8 cellular contexts compared by ENCODE assay signal in genomic region chr2:158464426-158465281, GRCh38. TPM values are rescaled to one million over a fixed set of nuclear protein-coding genes. Genes with fewer than 3 reads are reported as not detected.
DNase-seq lines count a peak whose midpoint lies in the region; ATAC-seq and TF ChIP-seq lines count a peak whose summit lies in the region.

No MANE protein-coding gene starts in this region.

- intact Hi-C loops in lower lobe of right lung (cut with DNase I), result no loop called here

- H3K9me3 Mint-ChIP-seq in WTC11, result no peaks in the 10 kb centered on the region; the same call in 1 of the 2 replicates

- no peak overlapping the region for H3K4me3 ChIP-seq in lower lobe of right lung

- H3K27me3 ChIP-seq in lower lobe of right lung (ENCODE audit: low read depth), result no peaks in the 10 kb centered on the region

- ATAC-seq in GM19438 (IDR thresholded peaks at IDR 0.05; ENCODE audit: low read depth, unreplicated experiment) (peak; percentile 64), HG03520 (IDR thresholded peaks at IDR 0.05; ENCODE audit: unreplicated experiment) (peak; percentile 75), WTC11 (peak; percentile 84), lower lobe of right lung (peak in 1 of 2 donors; percentile 40), HG03460 (IDR thresholded peaks at IDR 0.05; ENCODE audit: unreplicated experiment) (no peak)

- POLR2A ChIA-PET in WTC11 (lab: Charles Lee), result no interaction called here

- no peak overlapping the region for H3K27ac Mint-ChIP-seq in WTC11

- DNase-seq in EL (peak; percentile 17), WTC11 (ENCODE audit: low spot score) (no peak), lower lobe of right lung (no peak), NCI-H1092 (lab: John Stamatoyannopoulos, UW) (no peak)
- no peak for DNase-seq in stimulated activated CD4-positive, alpha-beta T cell treated with anti-CD3 and anti-CD28 coated beads, Interleukin-4, amount 100 ng/mL, for 4 hours

- H3K27ac ChIP-seq in lower lobe of right lung, result no peak overlapping the region

- no peak overlapping the region for H3K4me3 Mint-ChIP-seq in WTC11

- no peaks in the 10 kb centered on the region for H3K9me3 ChIP-seq in lower lobe of right lung

- no peaks in the 10 kb centered on the region for H3K36me3 Mint-ChIP-seq in WTC11

- TF ChIP-seq CTCF in WTC11 (IDR thresholded peaks at IDR 0.05) (peak; percentile 30; the same call in 1 of the 2 replicates), lower lobe of right lung (IDR thresholded peaks at IDR 0.05) (peak; percentile 50)

- H3K4me1 Mint-ChIP-seq in WTC11, result peaks cover 38% of the 10 kb centered on the region

- no peaks in the 10 kb centered on the region for H3K27me3 Mint-ChIP-seq in WTC11 (ENCODE audit: low read depth)

- H3K4me1 ChIP-seq in lower lobe of right lung, result peaks cover 12% of the 10 kb centered on the region

- CTCF ChIA-PET in WTC11 (lab: Charles Lee), result interaction anchor here (0.7 to 1.5 kb wide), 4 partner anchors 9 to 280 kb away, joined by 3 to 6 read pairs (median 3); partner anchors contain the start of genes CCDC148 and PKP4

- no peaks in the 10 kb centered on the region for H3K36me3 ChIP-seq in lower lobe of right lung

TF ChIP-seq in WTC11, 78 proteins besides CTCF, POLR2A, EP300 and RAD21:
- TF ChIP-seq, protein P1, sequence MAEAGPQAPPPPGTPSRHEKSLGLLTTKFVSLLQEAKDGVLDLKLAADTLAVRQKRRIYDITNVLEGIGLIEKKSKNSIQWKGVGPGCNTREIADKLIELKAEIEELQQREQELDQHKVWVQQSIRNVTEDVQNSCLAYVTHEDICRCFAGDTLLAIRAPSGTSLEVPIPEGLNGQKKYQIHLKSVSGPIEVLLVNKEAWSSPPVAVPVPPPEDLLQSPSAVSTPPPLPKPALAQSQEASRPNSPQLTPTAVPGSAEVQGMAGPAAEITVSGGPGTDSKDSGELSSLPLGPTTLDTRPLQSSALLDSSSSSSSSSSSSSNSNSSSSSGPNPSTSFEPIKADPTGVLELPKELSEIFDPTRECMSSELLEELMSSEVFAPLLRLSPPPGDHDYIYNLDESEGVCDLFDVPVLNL (CRISPR knock-in tag; IDR thresholded peaks at IDR 0.05; ENCODE audit: borderline replicate concordance, low read depth), result no peak
- no peak for TF ChIP-seq SMAD4 (CRISPR knock-in tag; IDR thresholded peaks at IDR 0.05)
- no peak for TF ChIP-seq GTF2I (CRISPR knock-in tag; conservative IDR thresholded peaks at IDR 0.05)
- TF ChIP-seq ZMAT4 (CRISPR knock-in tag; IDR thresholded peaks at IDR 0.05), result no peak
- no peak for TF ChIP-seq MXD4 (CRISPR knock-in tag; IDR thresholded peaks at IDR 0.05; ENCODE audit: borderline replicate concordance)
- TF ChIP-seq NR2C2 (CRISPR knock-in tag; IDR thresholded peaks at IDR 0.05), result no peak
- TF ChIP-seq FOXP1 (CRISPR knock-in tag; IDR thresholded peaks at IDR 0.05; ENCODE audit: borderline replicate concordance), result no peak
- TF ChIP-seq CREM (CRISPR knock-in tag; IDR thresholded peaks at IDR 0.05), result no peak
- TF ChIP-seq, protein P2, sequence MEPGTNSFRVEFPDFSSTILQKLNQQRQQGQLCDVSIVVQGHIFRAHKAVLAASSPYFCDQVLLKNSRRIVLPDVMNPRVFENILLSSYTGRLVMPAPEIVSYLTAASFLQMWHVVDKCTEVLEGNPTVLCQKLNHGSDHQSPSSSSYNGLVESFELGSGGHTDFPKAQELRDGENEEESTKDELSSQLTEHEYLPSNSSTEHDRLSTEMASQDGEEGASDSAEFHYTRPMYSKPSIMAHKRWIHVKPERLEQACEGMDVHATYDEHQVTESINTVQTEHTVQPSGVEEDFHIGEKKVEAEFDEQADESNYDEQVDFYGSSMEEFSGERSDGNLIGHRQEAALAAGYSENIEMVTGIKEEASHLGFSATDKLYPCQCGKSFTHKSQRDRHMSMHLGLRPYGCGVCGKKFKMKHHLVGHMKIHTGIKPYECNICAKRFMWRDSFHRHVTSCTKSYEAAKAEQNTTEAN (CRISPR knock-in tag; IDR thresholded peaks at IDR 0.05), result no peak
- TF ChIP-seq ZNF396 (CRISPR knock-in tag; IDR thresholded peaks at IDR 0.05; ENCODE audit: borderline replicate concordance), result no peak
- no peak for TF ChIP-seq TP53 (CRISPR knock-in tag; IDR thresholded peaks at IDR 0.05)
- TF ChIP-seq AR (CRISPR knock-in tag; IDR thresholded peaks at IDR 0.05), result no peak
- TF ChIP-seq NFATC4 (CRISPR knock-in tag; IDR thresholded peaks at IDR 0.05), result no peak
- no peak for TF ChIP-seq NFYB (CRISPR knock-in tag; conservative IDR thresholded peaks at IDR 0.05; ENCODE audit: low read depth)
- no peak for TF ChIP-seq ETV6 (CRISPR knock-in tag; IDR thresholded peaks at IDR 0.05)
- no peak for TF ChIP-seq USF2 (CRISPR knock-in tag; IDR thresholded peaks at IDR 0.05)
- TF ChIP-seq ZNF317 (CRISPR knock-in tag; IDR thresholded peaks at IDR 0.05; ENCODE audit: borderline replicate concordance, low read depth), result no peak
- TF ChIP-seq ZNF263 (CRISPR knock-in tag; IDR thresholded peaks at IDR 0.05; ENCODE audit: low read depth), result no peak

RNA-seq across cellular contexts. Expression of gene PKP4, which starts 7.9 kb away (rescaled TPM):
- 66.3 to 78.9 TPM (median 69.3 TPM) in 3 replicates for total RNA-seq in WTC11 (2021)
- 57.0 TPM for total RNA-seq in lower lobe of right lung

RNA-seq across cellular contexts. Expression of gene CCDC148, which starts 8.1 kb away (rescaled TPM):
- total RNA-seq in WTC11 (2021) (1.7 to 2.1 TPM (median 1.9 TPM) in 3 replicates), lower lobe of right lung (2.8 TPM)
